15 cellular contexts compared by ENCODE assay signal in the genomic region with DNA sequence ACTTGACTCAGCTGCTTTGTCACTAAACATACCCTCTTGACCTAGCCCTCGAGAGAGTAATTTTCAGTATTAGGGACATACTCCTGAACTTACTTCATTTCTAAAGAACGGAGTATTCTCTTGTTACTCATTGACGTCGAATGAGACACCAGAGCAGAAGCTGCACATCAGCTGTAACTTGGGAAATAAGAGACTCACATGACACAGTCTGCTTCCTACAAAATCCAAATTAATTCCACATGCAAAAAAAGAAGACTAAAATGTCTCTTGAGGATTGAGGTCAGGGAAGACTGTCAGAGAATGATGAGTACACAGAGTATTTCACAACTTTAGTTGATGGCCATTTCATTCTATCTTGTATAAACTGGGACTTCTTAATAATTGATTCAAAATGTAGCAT.
DNase-seq lines count a peak whose midpoint lies in the region; ATAC-seq, FAIRE-seq and TF ChIP-seq lines count a peak whose summit lies in the region.
"Had no signal": no experiment of that assay in that cellular context is flagged by ENCODE, and none has a peak within 500 bp of the region (broad histone marks: within the 10 kb centered on the region; RNA-seq: fewer than 3 reads in every experiment).

No MANE protein-coding gene starts in this region.

- intact Hi-C loops in body of pancreas (cut with DNase I) (no loop called here), right cardiac atrium (cut with DNase I) (no loop called here), transverse colon (cut with DNase I; ENCODE audit: low total_unique reads) (no loop called here)

- TF ChIP-seq POLR2A in body of pancreas (IDR thresholded peaks at IDR 0.05), result no peak
- no peak for TF ChIP-seq POLR2A in transverse colon (IDR thresholded peaks at IDR 0.05)
- TF ChIP-seq POLR2A in GM12892 (IDR thresholded peaks at IDR 0.05; ENCODE audit: low read depth, low read length), result no peak

- H3K27ac ChIP-seq in body of pancreas, result no peak overlapping the region
- H3K27ac ChIP-seq in right cardiac atrium (ENCODE audit: low read length), result no peak overlapping the region
- H3K27ac ChIP-seq in transverse colon, result no peak overlapping the region
- H3K27ac ChIP-seq: neutrophil, SJSA1 had no signal

- WGBS in body of pancreas, 2 donors, result 67 to 68% methylated on average over 4 of the region's 4 CpGs
- WGBS in right cardiac atrium, result 62% methylated on average over 4 of the region's 4 CpGs
- WGBS in transverse colon (ENCODE audit: low coverage in 1 of 2), 2 donors, result 78 to 85% methylated on average over 4 of the region's 4 CpGs

- in situ Hi-C loops in transverse colon (cut with MboI; ENCODE audit: low pct_ligation_motif_present in 1 of 4, low pct_unique_long_range_greater_than_20kb in 1 of 4, low sequenced_read_pairs in 3 of 4), result no loop called here

- ATAC-seq in body of pancreas, result peak; percentile 71
- peak; percentile 29 for ATAC-seq in right cardiac atrium
- no peak for ATAC-seq in GM21390 (IDR thresholded peaks at IDR 0.05; ENCODE audit: unreplicated experiment)
- ATAC-seq: stimulated activated naive B cell treated with anti-CD40 and anti-IgM and Interleukin-4, amounts not matched to agents 10 μg/mL and 1 μg/mL and 100 μg/mL, for 72 hours; WTC11 had no signal

- H3K27me3 ChIP-seq in body of pancreas (no peaks in the 10 kb centered on the region), right cardiac atrium (ENCODE audit: control insufficient read depth, insufficient read depth) (no peaks in the 10 kb centered on the region), transverse colon (no peaks in the 10 kb centered on the region)
- H3K27me3 ChIP-seq: neutrophil, SJSA1 had no signal

- no peaks in the 10 kb centered on the region for H3K36me3 ChIP-seq in body of pancreas (replicated peaks in 1 of 2; ENCODE audit: insufficient read depth in 1 of 2, low read depth in 2 of 2)
- no peaks in the 10 kb centered on the region for H3K36me3 ChIP-seq in transverse colon
- H3K36me3 ChIP-seq: neutrophil, SJSA1 had no signal

- H3K9me3 ChIP-seq in body of pancreas (no peaks in the 10 kb centered on the region), right cardiac atrium (ENCODE audit: control insufficient read depth, low read length) (no peaks in the 10 kb centered on the region), transverse colon (no peaks in the 10 kb centered on the region)
- H3K9me3 ChIP-seq: neutrophil, SJSA1 had no signal

- H3K4me1 ChIP-seq in body of pancreas (no peaks in the 10 kb centered on the region), right cardiac atrium (ENCODE audit: control insufficient read depth, insufficient read depth, low read length) (no peaks in the 10 kb centered on the region), transverse colon (no peaks in the 10 kb centered on the region)

- DNase-seq in GM04504 (ENCODE audit: low read depth) (peak; percentile 96), body of pancreas (no peak), right cardiac atrium (no peak), smooth muscle cell of the brain vasculature (ENCODE audit: low read depth, low spot score) (peak; percentile 57), transverse colon (no peak), GM20000 (ENCODE audit: low spot score) (no peak), GM12892 (ENCODE audit: insufficient read length) (no peak)
- DNase-seq: DMS79; NCI-H1417; stimulated activated CD4-positive, alpha-beta T cell treated with anti-CD3 and anti-CD28 coated beads, Interleukin-2, amount 100 ng/mL, for 24 hours; stimulated activated naive B cell treated with anti-CD40 and anti-IgM and Interleukin-4, amounts not matched to agents 10 μg/mL and 1 μg/mL and 100 μg/mL, for 72 hours had no signal

- no peak for TF ChIP-seq EP300 in transverse colon (IDR thresholded peaks at IDR 0.05; ENCODE audit: low read depth)

- H3K4me3 ChIP-seq in body of pancreas (no peak overlapping the region), right cardiac atrium (ENCODE audit: low read length) (no peak overlapping the region), transverse colon (no peak overlapping the region)
- H3K4me3 ChIP-seq: SJSA1 had no signal

- FAIRE-seq in GM12892 (lab: Jason Lieb, UNC), result no peak

- no peak for TF ChIP-seq CTCF in body of pancreas (IDR thresholded peaks at IDR 0.05)
- TF ChIP-seq CTCF in transverse colon (IDR thresholded peaks at IDR 0.05), result no peak
- TF ChIP-seq CTCF in GM20000 (IDR thresholded peaks at IDR 0.05; ENCODE audit: extremely low read depth, missing control alignments), result no peak

Comparison
In these comparisons a context has a peak if more than half of its experiments do, and no peak if none do; other contexts are left out.
1. DNase-seq: peak in GM04504 (single experiment) and smooth muscle cell of the brain vasculature (single experiment); none in body of pancreas (0 of 4), right cardiac atrium (0 of 3), transverse colon (single experiment), GM20000 (single experiment) and GM12892 (single experiment).